Comparison of ENCODE assay signal across 1 cellular context in the genomic region with DNA sequence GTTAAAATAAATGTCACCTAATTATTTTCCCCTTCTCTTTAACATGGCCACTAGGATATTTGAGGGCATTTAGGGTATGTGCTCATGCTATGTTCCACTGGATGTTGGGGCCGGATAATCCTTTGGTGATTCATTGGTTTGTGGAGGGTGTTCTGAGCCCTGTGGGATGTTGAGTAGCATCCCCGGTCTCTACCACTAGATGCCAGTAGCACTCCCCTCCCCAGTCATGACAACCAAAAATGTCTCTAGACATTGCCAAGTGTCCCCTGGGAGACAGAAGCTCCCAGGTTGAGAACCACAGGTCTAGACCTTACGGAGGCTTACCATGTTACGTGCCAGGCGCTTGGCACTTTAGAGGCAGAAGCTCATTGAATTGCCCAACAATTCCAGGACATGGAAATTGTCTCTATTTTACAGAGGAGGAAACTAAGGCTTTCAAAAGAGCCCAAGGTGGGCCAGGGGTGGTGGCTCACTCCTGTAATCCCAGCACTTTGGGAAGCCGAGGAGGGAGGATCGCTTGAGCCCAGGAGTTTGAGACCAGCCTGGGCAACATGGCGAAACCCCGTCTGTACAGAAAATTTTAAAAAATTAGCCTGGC.
A peak's percentile ranks its signal among the peaks of the same experiment; 100 is the strongest.
TF ChIP-seq lines count a peak whose summit lies in the region.

No MANE protein-coding gene starts in this region.

TF ChIP-seq in K562, 482 proteins besides CTCF, POLR2A, EP300 and RAD21:
- TF ChIP-seq ETV5 (CRISPR knock-in tag; IDR thresholded peaks at IDR 0.05; ENCODE audit: low read depth) (0 out of 2 replicates have a peak, but pooled peaks have one; percentile 26), STAG1 (CRISPR knock-in tag; IDR thresholded peaks at IDR 0.05; ENCODE audit: borderline replicate concordance) (peak; percentile 81), KLF16 (IDR thresholded peaks at IDR 0.05) (peak; percentile 56; the same call in 1 of the 2 replicates), KDM1A (IDR thresholded peaks at IDR 0.05) (0 out of 4 replicates have a peak, but pooled peaks of 1 of the 2 experiments have one; percentile 7), ZEB2 (IDR thresholded peaks at IDR 0.05) (no peak), LCOR (CRISPR knock-in tag; IDR thresholded peaks at IDR 0.05) (0 out of 2 replicates have a peak, but pooled peaks have one; percentile 66), ZFP30 (CRISPR knock-in tag; IDR thresholded peaks at IDR 0.05; ENCODE audit: borderline replicate concordance) (no peak), FOSL1 (tag; conservative IDR thresholded peaks at IDR 0.05) (peak; percentile 51; the same call in 1 of the 2 replicates), ZNF165 (CRISPR knock-in tag; IDR thresholded peaks at IDR 0.05; ENCODE audit: borderline replicate concordance) (no peak), RCOR1 (IDR thresholded peaks at IDR 0.05; ENCODE audit: borderline replicate concordance in 1 of 2, low read depth in 2 of 2, low read length in 2 of 2) (peak in 1 of 2 experiments; percentile 46; a peak in 1 of 4 replicates), SMC3 (conservative IDR thresholded peaks at IDR 0.05; ENCODE audit: insufficient read depth, low read depth, low read length) (peak; percentile 88), RHOXF2B (CRISPR knock-in tag; conservative IDR thresholded peaks at IDR 0.05) (no peak), CREM (IDR thresholded peaks at IDR 0.05; ENCODE audit: low read depth) (0 out of 2 replicates have a peak, but pooled peaks have one; percentile 15), CTBP1 (IDR thresholded peaks at IDR 0.05; ENCODE audit: borderline replicate concordance) (0 out of 2 replicates have a peak, but pooled peaks have one; percentile 25), JUND (IDR thresholded peaks at IDR 0.05; ENCODE audit: borderline replicate concordance, low read depth, low read length) (peak; percentile 56; the same call in 1 of the 2 replicates), JUND (tag; IDR thresholded peaks at IDR 0.05; ENCODE audit: borderline replicate concordance, low read depth, low read length) (0 out of 3 replicates have a peak, but pooled peaks have one; percentile 14), KLF1 (tag; IDR thresholded peaks at IDR 0.05) (peak; percentile 21; the same call in 1 of the 2 replicates), RB1 (IDR thresholded peaks at IDR 0.05; ENCODE audit: low read depth) (no peak; the same call in 1 of the 2 replicates), PHF8 (IDR thresholded peaks at IDR 0.05; ENCODE audit: borderline replicate concordance, low read length) (no peak), ATF7 (IDR thresholded peaks at IDR 0.05) (0 out of 2 replicates have a peak, but pooled peaks have one; percentile 23), RFX7 (CRISPR knock-in tag; IDR thresholded peaks at IDR 0.05) (no peak)
- TF ChIP-seq, protein P1, sequence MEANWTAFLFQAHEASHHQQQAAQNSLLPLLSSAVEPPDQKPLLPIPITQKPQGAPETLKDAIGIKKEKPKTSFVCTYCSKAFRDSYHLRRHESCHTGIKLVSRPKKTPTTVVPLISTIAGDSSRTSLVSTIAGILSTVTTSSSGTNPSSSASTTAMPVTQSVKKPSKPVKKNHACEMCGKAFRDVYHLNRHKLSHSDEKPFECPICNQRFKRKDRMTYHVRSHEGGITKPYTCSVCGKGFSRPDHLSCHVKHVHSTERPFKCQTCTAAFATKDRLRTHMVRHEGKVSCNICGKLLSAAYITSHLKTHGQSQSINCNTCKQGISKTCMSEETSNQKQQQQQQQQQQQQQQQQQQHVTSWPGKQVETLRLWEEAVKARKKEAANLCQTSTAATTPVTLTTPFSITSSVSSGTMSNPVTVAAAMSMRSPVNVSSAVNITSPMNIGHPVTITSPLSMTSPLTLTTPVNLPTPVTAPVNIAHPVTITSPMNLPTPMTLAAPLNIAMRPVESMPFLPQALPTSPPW (CRISPR knock-in tag; IDR thresholded peaks at IDR 0.05) = peak; percentile 51
- TF ChIP-seq, protein P2, sequence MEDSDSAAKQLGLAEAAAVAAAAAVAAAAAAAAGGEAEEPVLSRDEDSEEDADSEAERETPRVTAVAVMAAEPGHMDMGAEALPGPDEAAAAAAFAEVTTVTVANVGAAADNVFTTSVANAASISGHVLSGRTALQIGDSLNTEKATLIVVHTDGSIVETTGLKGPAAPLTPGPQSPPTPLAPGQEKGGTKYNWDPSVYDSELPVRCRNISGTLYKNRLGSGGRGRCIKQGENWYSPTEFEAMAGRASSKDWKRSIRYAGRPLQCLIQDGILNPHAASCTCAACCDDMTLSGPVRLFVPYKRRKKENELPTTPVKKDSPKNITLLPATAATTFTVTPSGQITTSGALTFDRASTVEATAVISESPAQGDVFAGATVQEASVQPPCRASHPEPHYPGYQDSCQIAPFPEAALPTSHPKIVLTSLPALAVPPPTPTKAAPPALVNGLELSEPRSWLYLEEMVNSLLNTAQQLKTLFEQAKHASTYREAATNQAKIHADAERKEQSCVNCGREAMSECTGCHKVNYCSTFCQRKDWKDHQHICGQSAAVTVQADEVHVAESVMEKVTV (CRISPR knock-in tag; IDR thresholded peaks at IDR 0.05) = peak; percentile 84
